27 cellular contexts compared by ENCODE assay signal in the genomic region with DNA sequence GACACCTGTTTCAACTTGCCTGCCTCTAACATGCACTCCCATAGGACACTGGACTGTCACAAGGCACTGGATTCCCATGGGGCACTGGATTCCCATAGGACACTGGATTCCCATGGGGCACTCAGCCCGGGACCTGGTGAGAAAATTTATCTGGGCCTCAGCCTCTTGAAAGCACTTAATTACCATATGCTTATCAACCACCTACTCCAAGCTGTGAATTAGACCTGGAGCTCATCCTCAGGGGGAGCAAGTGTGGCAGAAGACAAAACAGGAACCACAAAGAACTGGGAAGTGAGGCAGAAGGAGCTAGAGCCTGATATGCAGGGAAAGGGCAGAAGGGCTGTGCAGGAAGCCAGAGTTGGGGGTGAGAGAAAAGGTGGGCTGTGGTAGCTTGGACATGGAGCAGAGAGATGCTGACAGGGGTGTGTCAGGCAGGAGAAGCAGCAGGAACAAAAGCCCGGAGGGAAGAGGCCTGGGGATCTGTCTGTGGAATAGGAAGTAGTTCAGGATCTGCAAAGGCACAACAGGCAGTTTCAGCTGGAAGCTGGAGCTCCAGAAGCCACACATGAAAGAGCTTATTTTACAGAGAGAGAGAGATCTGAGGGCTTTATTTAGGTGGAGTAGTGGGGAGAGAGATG. TPM values are rescaled to one million over a fixed set of nuclear protein-coding genes. Genes with fewer than 3 reads are reported as not detected.
DNase-seq lines count a peak whose midpoint lies in the region; ATAC-seq, FAIRE-seq and TF ChIP-seq lines count a peak whose summit lies in the region.
"Had no signal": no experiment of that assay in that cellular context is flagged by ENCODE, and none has a peak within 500 bp of the region (broad histone marks: within the 10 kb centered on the region; RNA-seq: fewer than 3 reads in every experiment).

No MANE protein-coding gene starts in this region.

- H3K9me3 ChIP-seq in kidney (ENCODE audit: control insufficient read depth in 1 of 2, low read length in 2 of 2) = no peaks in the 10 kb centered on the region
- H3K9me3 ChIP-seq: BLaER1, SJCRH30 had no signal

- intact Hi-C loops in kidney (cut with DNase I) = no loop called here

- no peak overlapping the region for H3K9ac ChIP-seq in kidney (ENCODE audit: low read length in 2 of 2)
- H3K9ac ChIP-seq: BLaER1 had no signal

- no peaks in the 10 kb centered on the region for H3K27me3 Mint-ChIP-seq in activated naive CD4-positive, alpha-beta T cell treated with anti-CD3 and anti-CD28 coated beads, Interleukin-2, amount 50 U/mL, for 24 hours

- H3K4me1 ChIP-seq in kidney (ENCODE audit: control insufficient read depth in 1 of 2, insufficient read depth in 1 of 2, low read depth in 1 of 2, low read length in 2 of 2) = no peaks in the 10 kb centered on the region
- H3K4me1 ChIP-seq: BLaER1, SJCRH30 had no signal

- no peak overlapping the region for H3K4me3 Mint-ChIP-seq in activated naive CD4-positive, alpha-beta T cell treated with anti-CD3 and anti-CD28 coated beads, Interleukin-2, amount 50 U/mL, for 24 hours
- H3K4me3 Mint-ChIP-seq: CD4-positive, alpha-beta T cell; T-cell had no signal

- H3K4me1 Mint-ChIP-seq in activated naive CD4-positive, alpha-beta T cell treated with anti-CD3 and anti-CD28 coated beads, Interleukin-2, amount 50 U/mL, for 24 hours = no peaks in the 10 kb centered on the region
- H3K4me1 Mint-ChIP-seq: T-cell had no signal

- no peaks in the 10 kb centered on the region for H3K36me3 ChIP-seq in kidney (ENCODE audit: control insufficient read depth in 1 of 2, insufficient read depth in 2 of 2, low read length in 2 of 2)
- H3K36me3 ChIP-seq: BLaER1, SJCRH30 had no signal

- H3K27ac Mint-ChIP-seq in activated naive CD4-positive, alpha-beta T cell treated with anti-CD3 and anti-CD28 coated beads, Interleukin-2, amount 50 U/mL, for 24 hours = peak overlapping the region; percentile 25
- peak overlapping the region in 1 of 2 donors; percentile 44 for H3K27ac Mint-ChIP-seq in activated naive CD4-positive, alpha-beta T cell treated with anti-CD3 and anti-CD28 coated beads, Interleukin-2, amount 50 U/mL, for 72 hours
- H3K27ac Mint-ChIP-seq: CD4-positive, alpha-beta T cell; T-cell had no signal

- H3K4me3 ChIP-seq in kidney (ENCODE audit: low read length in 2 of 2) = no peak overlapping the region
- H3K4me3 ChIP-seq: BLaER1, SJCRH30 had no signal

- in situ Hi-C loops in G401 (cut with HindIII; ENCODE audit: low sequenced_read_pairs) = no loop called here

- no peak for FAIRE-seq in kidney (lab: Jason Lieb, UNC)
- FAIRE-seq: G401.6, GM18507, RCC 7860 had no signal

- TF ChIP-seq CTCF in kidney (IDR thresholded peaks at IDR 0.05; ENCODE audit: borderline replicate concordance, extremely low read depth, insufficient read depth) = no peak

- no peak overlapping the region for H3K27ac ChIP-seq in kidney (ENCODE audit: low read depth in 2 of 2, low read length in 2 of 2)
- H3K27ac ChIP-seq: 22Rv1, BLaER1, SJCRH30 had no signal

- ATAC-seq in activated naive CD4-positive, alpha-beta T cell treated with anti-CD3 and anti-CD28 coated beads, Interleukin-2, amount 50 U/mL, for 72 hours = no peak
- ATAC-seq in HG02870 (IDR thresholded peaks at IDR 0.05; ENCODE audit: unreplicated experiment) = no peak
- ATAC-seq: T-cell had no signal

- no peaks in the 10 kb centered on the region for H3K36me3 Mint-ChIP-seq in activated naive CD4-positive, alpha-beta T cell treated with anti-CD3 and anti-CD28 coated beads, Interleukin-2, amount 50 U/mL, for 24 hours
- no peaks in the 10 kb centered on the region for H3K36me3 Mint-ChIP-seq in activated naive CD4-positive, alpha-beta T cell treated with anti-CD3 and anti-CD28 coated beads, Interleukin-2, amount 50 U/mL, for 72 hours
- H3K36me3 Mint-ChIP-seq: T-cell had no signal

- no peaks in the 10 kb centered on the region for H3K9me3 Mint-ChIP-seq in activated naive CD4-positive, alpha-beta T cell treated with anti-CD3 and anti-CD28 coated beads, Interleukin-2, amount 50 U/mL, for 24 hours
- H3K9me3 Mint-ChIP-seq in activated naive CD4-positive, alpha-beta T cell treated with anti-CD3 and anti-CD28 coated beads, Interleukin-2, amount 50 U/mL, for 72 hours = no peaks in the 10 kb centered on the region
- H3K9me3 Mint-ChIP-seq: CD4-positive, alpha-beta T cell; T-cell had no signal

- DNase-seq in DMS153 treated with DMSO at 0.1 percent for 48 hours (lab: John Stamatoyannopoulos, UW; ENCODE audit: unreplicated experiment) = peak; percentile 14
- no peak for DNase-seq in DMS153 (lab: John Stamatoyannopoulos, UW)
- DNase-seq in activated naive CD4-positive, alpha-beta T cell treated with anti-CD3 and anti-CD28 coated beads, Interleukin-2, amount 50 U/mL, for 72 hours (ENCODE audit: low spot score in 2 of 2) = no peak
- DNase-seq in kidney = peak; percentile 14
- no peak for DNase-seq in G401 (ENCODE audit: low spot score)
- DNase-seq in cerebellar cortex (ENCODE audit: low spot score) = no peak
- DNase-seq: ACHN; CD4-positive, alpha-beta T cell; COR-L47; DND-41; GOT3; Karpas-422; NCI-H1436; NCI-H187 treated with DMSO at 0.1 percent for 48 hours; NCI-H774; OCI-M1; SJCRH30; T-cell had no signal

RNA-seq across cellular contexts. Expression of a gene that starts 3.1 kb away (rescaled TPM):
- not detected for total RNA-seq in activated naive CD4-positive, alpha-beta T cell treated with anti-CD3 and anti-CD28 coated beads, Interleukin-2, amount 50 U/mL, for 72 hours
- total RNA-seq in kidney = not detected
- not detected for polyA plus RNA-seq in kidney (ENCODE audit: insufficient read depth, low read depth, low replicate concordance)
- total RNA-seq in G401 (2014; rRNA removed; shearing (Covaris generic)) = not detected in 2 replicates
- total RNA-seq: CD4-positive, alpha-beta T cell; M059J; NCI-H460; SJCRH30; T-cell had no signal

RNA-seq across cellular contexts. Expression of a gene that starts 17.5 kb away (rescaled TPM):
- total RNA-seq in activated naive CD4-positive, alpha-beta T cell treated with anti-CD3 and anti-CD28 coated beads, Interleukin-2, amount 50 U/mL, for 72 hours = not detected
- not detected for total RNA-seq in kidney
- not detected for polyA plus RNA-seq in kidney (ENCODE audit: insufficient read depth, low read depth, low replicate concordance)
- not detected in 2 replicates for total RNA-seq in G401 (2014; rRNA removed; shearing (Covaris generic))
- total RNA-seq: CD4-positive, alpha-beta T cell; M059J; NCI-H460; SJCRH30; T-cell had no signal

RNA-seq across cellular contexts. Expression of a gene that starts 31.2 kb away (rescaled TPM):
- total RNA-seq in activated naive CD4-positive, alpha-beta T cell treated with anti-CD3 and anti-CD28 coated beads, Interleukin-2, amount 50 U/mL, for 72 hours = not detected
- total RNA-seq in kidney = not detected
- not detected for polyA plus RNA-seq in kidney (ENCODE audit: insufficient read depth, low read depth, low replicate concordance)
- total RNA-seq in G401 (2014; rRNA removed; shearing (Covaris generic)) = 0.20 and 0.43 TPM in 2 replicates
- total RNA-seq: CD4-positive, alpha-beta T cell; NCI-H460; SJCRH30; T-cell had no signal

RNA-seq across cellular contexts. Expression of a gene that starts 35.7 kb away (rescaled TPM):
- not detected for total RNA-seq in activated naive CD4-positive, alpha-beta T cell treated with anti-CD3 and anti-CD28 coated beads, Interleukin-2, amount 50 U/mL, for 72 hours
- not detected for total RNA-seq in kidney
- polyA plus RNA-seq in kidney (ENCODE audit: insufficient read depth, low read depth, low replicate concordance) = 0.58 TPM
- not detected in 2 replicates for total RNA-seq in G401 (2014; rRNA removed; shearing (Covaris generic))
- total RNA-seq: CD4-positive, alpha-beta T cell; M059J; NCI-H460; SJCRH30; T-cell had no signal

RNA-seq across cellular contexts. Expression of a gene that starts 49.0 kb away (rescaled TPM):
- total RNA-seq in activated naive CD4-positive, alpha-beta T cell treated with anti-CD3 and anti-CD28 coated beads, Interleukin-2, amount 50 U/mL, for 72 hours = not detected
- not detected for total RNA-seq in kidney
- polyA plus RNA-seq in kidney (ENCODE audit: insufficient read depth, low read depth, low replicate concordance) = not detected
- not detected in 2 replicates for total RNA-seq in G401 (2014; rRNA removed; shearing (Covaris generic))
- total RNA-seq: CD4-positive, alpha-beta T cell; M059J; NCI-H460; SJCRH30; T-cell had no signal

Comparison
In these comparisons a context has a peak if more than half of its experiments do, and no peak if none do; other contexts are left out.
1. DNase-seq: peak in DMS153 treated with DMSO at 0.1 percent for 48 hours (single experiment) and kidney (single experiment); none in DMS153 (single experiment), activated naive CD4-positive, alpha-beta T cell treated with anti-CD3 and anti-CD28 coated beads, Interleukin-2, amount 50 U/mL, for 72 hours (0 of 2), G401 (single experiment) and cerebellar cortex (single experiment).